8 cellular contexts compared by ENCODE assay signal in the genomic region with DNA sequence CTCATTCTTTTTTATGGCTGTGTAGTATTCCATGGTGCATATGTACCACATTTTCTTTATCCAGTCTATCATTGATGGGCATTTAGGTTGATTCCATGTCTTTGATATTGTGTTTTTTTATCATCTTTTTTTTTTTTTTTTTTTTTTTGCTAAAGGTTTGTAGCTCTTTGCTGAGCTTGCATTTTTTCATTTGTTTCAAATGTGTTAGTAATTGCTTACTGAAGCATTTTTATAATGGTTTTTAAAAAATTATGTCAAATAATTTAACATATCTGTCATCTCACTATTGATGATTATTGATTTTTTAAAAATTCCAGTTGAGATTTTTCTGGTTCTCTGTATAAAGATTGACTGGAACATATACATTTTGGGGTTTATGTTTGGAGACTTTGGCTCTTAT.
"Had no signal": no experiment of that assay in that cellular context is flagged by ENCODE, and none has a peak within 500 bp of the region (broad histone marks: within the 10 kb centered on the region; RNA-seq: fewer than 3 reads in every experiment).

No MANE protein-coding gene starts in this region.

- H3K9me3 ChIP-seq: HAP-1 had no signal

- H3K36me3 ChIP-seq: HAP-1 had no signal

- H3K27ac ChIP-seq: HL-60 had no signal

- DNase-seq: H7, HFFc6, Kasumi-1, KG1 had no signal

- ATAC-seq: GM23338, HCT116 had no signal

- H3K4me3 ChIP-seq: GM23338, HAP-1 had no signal

- H3K4me1 ChIP-seq: HAP-1 had no signal

- H3K4me2 ChIP-seq: GM23338 had no signal

- H2AFZ ChIP-seq: GM23338 had no signal
